In genomic region chr6:166546653-166547052, GRCh38 we compare ENCODE assay signal across 30 cellular contexts. TPM values are rescaled to one million over a fixed set of nuclear protein-coding genes. Genes with fewer than 3 reads are reported as not detected.
"Had no signal": no experiment of that assay in that cellular context is flagged by ENCODE, and none has a peak within 500 bp of the region (broad histone marks: within the 10 kb centered on the region; RNA-seq: fewer than 3 reads in every experiment).

No MANE protein-coding gene starts in this region.

- H3K9me3 ChIP-seq: ascending aorta had no signal

- FAIRE-seq: bronchial epithelial cell, TTC549 had no signal

- H3K36me3 ChIP-seq: ascending aorta, cardiac muscle cell had no signal

- ATAC-seq: activated CD8-positive, alpha-beta T cell treated with anti-CD3 and anti-CD28 coated beads for 36 hours; activated naive CD8-positive, alpha-beta T cell treated with anti-CD3 and anti-CD28 coated beads, Interleukin-2, amount 50 U/mL, for 24 hours had no signal

- H3K27ac ChIP-seq: ascending aorta, cardiac muscle cell, VCaP had no signal

- H3K4me1 ChIP-seq: ascending aorta had no signal

- H3K27me3 ChIP-seq: ascending aorta, cardiac muscle cell had no signal

- H3K4me3 ChIP-seq: ascending aorta, cardiac muscle cell had no signal

- DNase-seq: activated B cell treated with CpG ODN at 0.5 μM for 24 hours; activated CD4-positive, alpha-beta memory T cell treated with anti-CD3 and anti-CD28 coated beads for 36 hours; activated CD4-positive, alpha-beta T cell treated with anti-CD3 and anti-CD28 coated beads for 4 hours; activated CD4-positive, alpha-beta T cell treated with anti-CD3 and anti-CD28 coated beads, Interleukin-2, amount 10 ng/mL, durations not matched to agents 24 days and 14 days; activated CD4-positive, alpha-beta T cell treated with anti-CD3 and anti-CD28 coated beads, Interleukin-2, amount 50 U/mL, for 1 hour; activated CD4-positive, alpha-beta T cell treated with anti-CD3 and anti-CD28 coated beads, Interleukin-2, amount 50 U/mL, for 4 hours; activated CD4-positive, CD25-positive, alpha-beta regulatory T cell treated with anti-CD3 and anti-CD28 coated beads, Interleukin-2, amount 50 U/mL, for 72 hours; activated CD8-positive, alpha-beta memory T cell treated with anti-CD3 and anti-CD28 coated beads, Interleukin-2, amount 50 U/mL, for 4 hours; activated CD8-positive, alpha-beta T cell treated with anti-CD3 and anti-CD28 coated beads for 36 hours; activated effector memory CD4-positive, alpha-beta T cell treated with Interleukin-2 at 50 U/mL for 16 hours; activated gamma-delta T cell; activated naive CD4-positive, alpha-beta T cell treated with anti-CD3 and anti-CD28 coated beads, Interleukin-2, amount 10 ng/mL, durations not matched to agents 7 days and 5 days; activated naive CD4-positive, alpha-beta T cell treated with Interleukin-2 at 50 U/mL for 16 hours; activated naive CD8-positive, alpha-beta T cell treated with anti-CD3 and anti-CD28 coated beads, Interleukin-2, amount 10 ng/mL, durations not matched to agents 7 days and 5 days; activated naive CD8-positive, alpha-beta T cell treated with anti-CD3 and anti-CD28 coated beads, Interleukin-2, amount 50 U/mL, for 24 hours; activated T-cell treated with anti-CD3 and anti-CD28 coated beads, Interleukin-2, amount 50 U/mL, for 24 hours; activated T-cell treated with anti-CD3 and anti-CD28 coated beads, Interleukin-2, amount 50 U/mL, for 48 hours; amygdala; anterior cingulate cortex; caudate nucleus; cerebellar nuclear complex; T-helper 1 cell; T-helper 2 cell; T-helper 9 cell had no signal

RNA-seq across cellular contexts. Expression of gene RAMACL, which starts 39.8 kb away (rescaled TPM):
- total RNA-seq: activated T-helper 2 cell treated with anti-CD3 and anti-CD28 coated beads, Interferon-gamma antibody, Interleukin-2, Interleukin-4, amounts not matched to agents 10 μg/mL and 5 μg/mL and 100 μg/mL, durations not matched to agents 14 hours and 24 hours and 36 hours; ascending aorta had no signal
